In genomic region chr15:67224889-67225288, GRCh38 we compare ENCODE assay signal across 19 cellular contexts. TPM values are rescaled to one million over a fixed set of nuclear protein-coding genes. Genes with fewer than 3 reads are reported as not detected.
DNase-seq lines count a peak whose midpoint lies in the region; ATAC-seq, FAIRE-seq and TF ChIP-seq lines count a peak whose summit lies in the region.
"Had no signal": no experiment of that assay in that cellular context is flagged by ENCODE, and none has a peak within 500 bp of the region (broad histone marks: within the 10 kb centered on the region; RNA-seq: fewer than 3 reads in every experiment).

No MANE protein-coding gene starts in this region.

- no peaks in the 10 kb centered on the region for H3K9me3 ChIP-seq in esophagus squamous epithelium
- no peaks in the 10 kb centered on the region for H3K9me3 ChIP-seq in trophoblast cell (ENCODE audit: insufficient read depth, low read depth, low read length)

- peak overlapping the region; percentile 74 for H3K27ac ChIP-seq in ACC112 (ENCODE audit: low read depth, low read length)
- H3K27ac ChIP-seq in RWPE1: peak overlapping the region; percentile 76
- H3K27ac ChIP-seq in esophagus squamous epithelium: peak overlapping the region; percentile 16 to 64 (median 36)
- no peak overlapping the region for H3K27ac ChIP-seq in trophoblast cell (ENCODE audit: low read depth, low read length)

- intact Hi-C loops in esophagus squamous epithelium (cut with DNase I): no loop called here

- no peak overlapping the region for H4K12ac ChIP-seq in trophoblast cell (ENCODE audit: low read depth, low read length)

- no peaks in the 10 kb centered on the region for H3K79me2 ChIP-seq in ACC112 (ENCODE audit: control insufficient read depth, insufficient read depth, low read length, unreplicated experiment)
- H3K79me2 ChIP-seq in trophoblast cell (ENCODE audit: control insufficient read depth, insufficient read depth, low read length, poor library complexity): no peaks in the 10 kb centered on the region

- peaks cover 4% of the 10 kb centered on the region for H3K4me1 Mint-ChIP-seq in mesothelial cell of epicardium

- no peak overlapping the region for H3K27ac Mint-ChIP-seq in mesothelial cell of epicardium

- TF ChIP-seq POLR2A in esophagus squamous epithelium (IDR thresholded peaks at IDR 0.05): no peak

- no peaks in the 10 kb centered on the region for H3K27me3 Mint-ChIP-seq in mesothelial cell of epicardium (ENCODE audit: low read depth)

- peaks cover 13% of the 10 kb centered on the region for H3K4me1 ChIP-seq in ACC112 (ENCODE audit: control insufficient read depth, insufficient read depth, low read length, unreplicated experiment)
- H3K4me1 ChIP-seq in esophagus squamous epithelium: peaks cover 0 to 38% (median 5%) of the 10 kb centered on the region in 3 donors
- H3K4me1 ChIP-seq in trophoblast cell (ENCODE audit: control insufficient read depth in 1 of 2, insufficient read depth in 2 of 2, low read length in 2 of 2): no peaks in the 10 kb centered on the region

- CTCF ChIA-PET in RWPE1 (lab: Yijun Ruan, JAX): interaction anchor here (0.7 kb wide), 1 partner anchor 15 kb away, joined by 3 read pairs; no protein-coding TSS in a partner anchor

- no peak for ATAC-seq in GM19328 (IDR thresholded peaks at IDR 0.05; ENCODE audit: unreplicated experiment)
- ATAC-seq: SK-N-SH treated with all-trans-retinoic acid at 6 μM for 48 hours had no signal

- H2AFZ ChIP-seq in ACC112 (ENCODE audit: low read length, unreplicated experiment): no peak overlapping the region
- H2AFZ ChIP-seq in trophoblast cell (ENCODE audit: insufficient read depth, low read length, poor library complexity): no peak overlapping the region

- H2BK5ac ChIP-seq in trophoblast cell (ENCODE audit: low read depth, low read length, poor library complexity): no peak overlapping the region

- H3K27me3 ChIP-seq in ACC112 (ENCODE audit: insufficient read depth, low read length): no peaks in the 10 kb centered on the region
- H3K27me3 ChIP-seq in esophagus squamous epithelium: no peaks in the 10 kb centered on the region
- H3K27me3 ChIP-seq in trophoblast cell (ENCODE audit: insufficient read depth, low read length): no peaks in the 10 kb centered on the region

- no peaks in the 10 kb centered on the region for H3K79me1 ChIP-seq in trophoblast cell (ENCODE audit: low read length)

- WGBS in esophagus squamous epithelium, 2 donors: 48 to 62% methylated on average over 3 of the region's 3 CpGs
- WGBS in trophoblast cell (ENCODE audit: extremely low coverage, insufficient coverage, insufficient read length): no CpG with 5 or more reads among the region's 3 CpGs

- H3K4me3 ChIP-seq in ACC112 (ENCODE audit: low read depth, low read length): no peak overlapping the region
- no peak overlapping the region for H3K4me3 ChIP-seq in esophagus squamous epithelium
- H3K4me3 ChIP-seq in trophoblast cell (ENCODE audit: low read depth, low read length): no peak overlapping the region

- H4K8ac ChIP-seq in trophoblast cell (ENCODE audit: low read depth, low read length): no peak overlapping the region

- no peak overlapping the region for H3K9ac ChIP-seq in trophoblast cell (ENCODE audit: low read length)

- no peak overlapping the region for H3K18ac ChIP-seq in trophoblast cell (ENCODE audit: low read length)

- H3K4ac ChIP-seq in trophoblast cell (ENCODE audit: low read depth, low read length): no peak overlapping the region

- H2AK5ac ChIP-seq in trophoblast cell (ENCODE audit: low read length): no peak overlapping the region

- no peak overlapping the region for H3K14ac ChIP-seq in trophoblast cell (ENCODE audit: low read length)

- H3K36me3 Mint-ChIP-seq in mesothelial cell of epicardium: peaks cover 6% of the 10 kb centered on the region

- DNase-seq in RWPE1 (ENCODE audit: low spot score): peak; percentile 79
- no peak for DNase-seq in esophagus squamous epithelium (lab: John Stamatoyannopoulos, UW)
- DNase-seq in trophoblast cell: peak; percentile 25 to 47
- no peak for DNase-seq in DMS153 (lab: John Stamatoyannopoulos, UW)
- no peak for DNase-seq in RCC 7860 (ENCODE audit: low spot score)
- no peak for DNase-seq in mesothelial cell of epicardium (ENCODE audit: low spot score in 2 of 2, unreplicated experiment in 2 of 2)
- DNase-seq: C1 segment of cervical spinal cord; DMS 273 treated with DMSO at 0.1 percent for 48 hours; H7; NCI-H1436 treated with DMSO at 0.1 percent for 48 hours; NCI-H2081; NCI-H2227 treated with DMSO at 0.1 percent for 48 hours; NCI-H524 treated with DMSO at 0.1 percent for 48 hours; NK-92 treated with Interleukin-12 subunit alpha and Interleukin-12 subunit beta, amount 100 ng/mL, for 24 hours; OCI-M1; Right ventricle myocardium superior had no signal

- POLR2A ChIA-PET in RWPE1 (lab: Yijun Ruan, JAX; ENCODE audit: low non-redundant PET): no interaction called here

- FAIRE-seq in RCC 7860 (lab: Jason Lieb, UNC): no peak

- H2BK12ac ChIP-seq in trophoblast cell (ENCODE audit: low read length): no peak overlapping the region

- H3K36me3 ChIP-seq in ACC112 (ENCODE audit: insufficient read depth, low read length): peaks cover 5% of the 10 kb centered on the region; the same call in 1 of the 2 replicates
- peaks cover 0 to 30% (median 5%) of the 10 kb centered on the region in 3 donors for H3K36me3 ChIP-seq in esophagus squamous epithelium
- H3K36me3 ChIP-seq in trophoblast cell (ENCODE audit: control insufficient read depth in 1 of 2, insufficient read depth in 2 of 2, low read length in 2 of 2): peaks cover 0 to 2% of the 10 kb centered on the region in 2 experiments

- no peak overlapping the region for H4K91ac ChIP-seq in trophoblast cell (ENCODE audit: low read depth, low read length)

- H3K9me3 Mint-ChIP-seq in mesothelial cell of epicardium: no peaks in the 10 kb centered on the region

- H3K4me2 ChIP-seq in trophoblast cell (ENCODE audit: low read length): no peak overlapping the region

- TF ChIP-seq CTCF in RWPE1 (conservative IDR thresholded peaks at IDR 0.05; ENCODE audit: low read depth) (no peak), esophagus squamous epithelium (IDR thresholded peaks at IDR 0.05) (no peak), mesothelial cell of epicardium (IDR thresholded peaks at IDR 0.05; ENCODE audit: unreplicated experiment) (no peak)

- no peak overlapping the region for H3K23ac ChIP-seq in trophoblast cell (ENCODE audit: low read length)

- no peak overlapping the region for H2BK120ac ChIP-seq in trophoblast cell (ENCODE audit: insufficient read depth, low read length, poor library complexity)

- no peak overlapping the region for H3K4me3 Mint-ChIP-seq in mesothelial cell of epicardium

RNA-seq across cellular contexts. Expression of gene AAGAB, which starts 29.6 kb away (rescaled TPM):
- 10 to 100 TPM; 16.7 to 35.6 (median 31.4) TPM for total RNA-seq in esophagus squamous epithelium
- polyA plus RNA-seq in trophoblast cell (2013): 21.6 and 21.9 TPM in 2 replicates
- total RNA-seq in mesothelial cell of epicardium: 31.0 to 32.7 TPM (median 32.4 TPM) in 3 replicates

RNA-seq across cellular contexts. Expression of gene IQCH, which starts 29.7 kb away (rescaled TPM):
- total RNA-seq in esophagus squamous epithelium: 1 to 10 TPM in 3 of 4 donors, not detected in 1; 1.9 to 3.1 (median 3.0) TPM
- polyA plus RNA-seq in trophoblast cell (2013): 0.76 and 0.82 TPM in 2 replicates
- 0.98 to 2.3 TPM (median 1.6 TPM) in 3 replicates for total RNA-seq in mesothelial cell of epicardium

Comparison
In these comparisons a context has a peak if more than half of its experiments do, and no peak if none do; other contexts are left out.
1. DNase-seq: peak in RWPE1 (single experiment) and trophoblast cell (2 of 2); none in esophagus squamous epithelium (single experiment), DMS153 (single experiment), RCC 7860 (single experiment) and mesothelial cell of epicardium (0 of 2).